Comparison of ENCODE assay signal across 14 cellular contexts in genomic region chr7:148306759-148307158, GRCh38.
A peak's percentile ranks its signal among the peaks of the same experiment; 100 is the strongest.
DNase-seq lines count a peak whose midpoint lies in the region; ATAC-seq and TF ChIP-seq lines count a peak whose summit lies in the region.
"Had no signal": no experiment of that assay in that cellular context is flagged by ENCODE, and none has a peak within 500 bp of the region (broad histone marks: within the 10 kb centered on the region; RNA-seq: fewer than 3 reads in every experiment).

No MANE protein-coding gene starts in this region.

- peak overlapping the region; percentile 12 for H3K27ac Mint-ChIP-seq in T-helper 17 cell

- no peak overlapping the region for H3K27ac ChIP-seq in right atrium auricular region
- H3K27ac ChIP-seq: upper lobe of right lung had no signal

- DNase-seq in GM12864 (ENCODE audit: low read depth): peak; percentile 57
- peak; percentile 25 for DNase-seq in GM19240 (ENCODE audit: insufficient read length, low spot score)
- no peak for DNase-seq in T-helper 17 cell
- no peak for DNase-seq in right atrium auricular region (ENCODE audit: low spot score)
- DNase-seq in occipital lobe (lab: John Stamatoyannopoulos, UW): no peak
- DNase-seq in RKO (ENCODE audit: low spot score): no peak
- no peak for DNase-seq in NCI-H1436 (lab: John Stamatoyannopoulos, UW)
- DNase-seq: activated naive CD4-positive, alpha-beta T cell treated with anti-CD3 and anti-CD28 coated beads, Interleukin-2, amount 50 U/mL, for 16 hours; MG63; NCI-H2029 treated with DMSO at 0.1 percent for 48 hours; NCI-H774; stimulated activated CD4-positive, alpha-beta T cell treated with anti-CD3 and anti-CD28 coated beads, Interleukin-4, amount 100 ng/mL, for 4 hours; upper lobe of right lung had no signal

- ATAC-seq in HG02852 (IDR thresholded peaks at IDR 0.05; ENCODE audit: unreplicated experiment) (peak; percentile 81), T-helper 17 cell (no peak)
- ATAC-seq: upper lobe of right lung had no signal

- no peak overlapping the region for H3K4me3 Mint-ChIP-seq in T-helper 17 cell

- no peaks in the 10 kb centered on the region for H3K27me3 Mint-ChIP-seq in T-helper 17 cell

- peaks cover 2% of the 10 kb centered on the region for H3K36me3 Mint-ChIP-seq in T-helper 17 cell (ENCODE audit: low read depth)

- no peak overlapping the region for H3K4me3 ChIP-seq in GM12864 (ENCODE audit: low read depth, low read length)
- H3K4me3 ChIP-seq in right atrium auricular region: no peak overlapping the region
- H3K4me3 ChIP-seq: MG63, upper lobe of right lung had no signal

- peaks cover 0 to 11% of the 10 kb centered on the region in 2 donors for H3K4me1 ChIP-seq in right atrium auricular region
- H3K4me1 ChIP-seq: upper lobe of right lung had no signal

- H3K36me3 ChIP-seq in right atrium auricular region: no peaks in the 10 kb centered on the region
- H3K36me3 ChIP-seq: MG63, upper lobe of right lung had no signal

- peaks cover 17% of the 10 kb centered on the region for H3K4me1 Mint-ChIP-seq in T-helper 17 cell

- peaks cover 2% of the 10 kb centered on the region for H3K9me3 ChIP-seq in T-helper 17 cell (ENCODE audit: control insufficient read depth, low read length, poor library complexity, severe bottlenecking)
- no peaks in the 10 kb centered on the region for H3K9me3 ChIP-seq in right atrium auricular region
- H3K9me3 ChIP-seq: MG63, upper lobe of right lung had no signal

- H3K27me3 ChIP-seq in right atrium auricular region: no peaks in the 10 kb centered on the region
- H3K27me3 ChIP-seq: MG63, upper lobe of right lung had no signal

- TF ChIP-seq CTCF in GM12864 (IDR thresholded peaks at IDR 0.05; ENCODE audit: low read depth, low read length, missing control alignments) (no peak), right atrium auricular region (IDR thresholded peaks at IDR 0.05) (no peak)

Comparison
In these comparisons a context has a peak if more than half of its experiments do, and no peak if none do; other contexts are left out.
1. DNase-seq: peak in GM12864 (single experiment) and GM19240 (single experiment); none in T-helper 17 cell (0 of 3), right atrium auricular region (single experiment), occipital lobe (single experiment), RKO (single experiment) and NCI-H1436 (single experiment).